Comparison of ENCODE assay signal across 18 cellular contexts in the genomic region with DNA sequence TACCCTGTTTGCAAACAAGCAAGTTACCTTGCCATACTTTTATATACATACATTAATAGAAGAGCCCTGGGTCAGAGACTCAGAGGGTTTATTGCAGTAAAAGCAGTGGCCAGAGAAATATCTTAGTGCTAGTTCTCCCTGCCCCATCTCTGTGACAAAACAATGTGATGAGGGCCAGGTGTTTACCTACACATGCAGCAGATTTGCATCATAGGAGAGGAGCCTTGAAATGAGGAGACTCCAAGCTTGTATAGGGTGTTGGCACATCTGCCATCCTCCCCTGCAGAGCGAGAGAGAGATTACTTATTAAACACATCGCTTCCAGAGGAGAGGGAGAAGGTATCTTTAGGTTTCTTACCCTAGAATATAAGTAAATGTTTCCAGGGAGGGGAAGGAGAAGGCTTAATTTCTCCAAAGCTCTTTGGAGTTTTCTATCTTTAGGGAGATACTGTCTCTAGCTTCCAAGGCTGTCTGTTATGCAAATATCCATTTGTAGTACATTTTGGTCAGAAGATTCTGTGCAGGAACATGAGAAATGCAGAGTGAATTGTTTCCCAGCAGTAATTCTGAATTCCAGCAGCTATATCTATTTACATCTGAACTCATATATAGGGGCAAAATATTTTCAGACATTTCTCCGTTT. TPM values are rescaled to one million over a fixed set of nuclear protein-coding genes. Genes with fewer than 3 reads are reported as not detected.
DNase-seq lines count a peak whose midpoint lies in the region; ATAC-seq, FAIRE-seq and TF ChIP-seq lines count a peak whose summit lies in the region.
"Had no signal": no experiment of that assay in that cellular context is flagged by ENCODE, and none has a peak within 500 bp of the region (broad histone marks: within the 10 kb centered on the region; RNA-seq: fewer than 3 reads in every experiment).

No MANE protein-coding gene starts in this region.

- H3K4me3 ChIP-seq in HUES48 (ENCODE audit: low read depth, low read length) (peak overlapping the region; percentile 11; the same call in 1 of the 2 replicates), K562 (no peak overlapping the region), right atrium auricular region (no peak overlapping the region), lower lobe of right lung (no peak overlapping the region)
- H3K4me3 ChIP-seq: Peyer's patch, SJSA1 had no signal

- no peaks in the 10 kb centered on the region for H3K9me1 ChIP-seq in K562 (ENCODE audit: control insufficient read depth, insufficient read depth, low read length)

- POLR2A ChIA-PET in K562 (lab: Yijun Ruan, JAX) = interaction anchor here (1.2 to 1.7 kb wide), 2 partner anchors 9 to 15 kb away, joined by 4 to 8 read pairs; partner anchors contain the start of gene FER

- no peak overlapping the region for H3K27ac ChIP-seq in HUES48 (ENCODE audit: low read depth, low read length)
- no peak overlapping the region for H3K27ac ChIP-seq in K562 (ENCODE audit: extremely low read depth, low read depth, low read length)
- no peak overlapping the region for H3K27ac ChIP-seq in right atrium auricular region
- H3K27ac ChIP-seq in lower lobe of right lung = no peak overlapping the region
- H3K27ac ChIP-seq: Peyer's patch, SJSA1 had no signal

- peaks cover 15% of the 10 kb centered on the region for H3K4me1 ChIP-seq in HUES48 (ENCODE audit: control insufficient read depth, insufficient read depth, low read length)
- peaks cover 4 to 13% of the 10 kb centered on the region in 2 experiments; a peak in 3 of 5 replicates for H3K4me1 ChIP-seq in K562 (replicated peaks in 1 of 2; ENCODE audit: control insufficient read depth in 2 of 2, insufficient read depth in 2 of 2, low read length in 2 of 2)
- peaks cover 0 to 8% of the 10 kb centered on the region in 2 donors for H3K4me1 ChIP-seq in right atrium auricular region
- no peaks in the 10 kb centered on the region for H3K4me1 ChIP-seq in lower lobe of right lung
- H3K4me1 ChIP-seq: BE2C, Peyer's patch, SJSA1 had no signal

- intact Hi-C loops in K562 (cut with micrococcal nuclease) = no loop called here
- intact Hi-C loops in lower lobe of right lung (cut with DNase I) = no loop called here

- H2AFZ ChIP-seq in K562 (ENCODE audit: low read depth, low read length) = no peak overlapping the region

- WGBS in K562 (ENCODE audit: insufficient coverage, low coverage, missing lambda C conversion rate) = 59% methylated on average over 3 of the region's 3 CpGs

- peak; percentile 46 for ATAC-seq in K562
- ATAC-seq in lower lobe of right lung = no peak
- ATAC-seq: HCT116 had no signal

- no peaks in the 10 kb centered on the region for H3K9me3 ChIP-seq in HUES48 (ENCODE audit: control insufficient read depth, insufficient read depth, low read length)
- H3K9me3 ChIP-seq in K562 (replicated peaks; ENCODE audit: control insufficient read depth, insufficient read depth, low read depth, low read length) = no peaks in the 10 kb centered on the region
- H3K9me3 ChIP-seq in right atrium auricular region = peaks cover 0 to 6% of the 10 kb centered on the region in 2 donors
- peaks cover 5% of the 10 kb centered on the region for H3K9me3 ChIP-seq in lower lobe of right lung
- H3K9me3 ChIP-seq: BE2C, Peyer's patch had no signal

- in situ Hi-C loops in K562 (cut with MboI) = no loop called here

- DNase-seq in DMS53 (lab: John Stamatoyannopoulos, UW) = peak; percentile 5
- DNase-seq in DMS53 treated with DMSO at 0.1 percent for 48 hours (lab: John Stamatoyannopoulos, UW; ENCODE audit: unreplicated experiment) = no peak
- DNase-seq in K562 (ENCODE audit: extremely low read depth in 1 of 4, low spot score in 3 of 4) = no peak
- DNase-seq in superior temporal gyrus (ENCODE audit: extremely low spot score) = peak; percentile 71
- no peak for DNase-seq in amniotic stem cell (lab: John Stamatoyannopoulos, UW)
- no peak for DNase-seq in right atrium auricular region (ENCODE audit: low spot score)
- no peak for DNase-seq in lower lobe of right lung
- DNase-seq: 8988T; BE2C; Calu3; CD4-positive, CD25-positive, alpha-beta regulatory T cell; DND-41; NCI-H187; NCI-H2107; Peyer's patch had no signal

- TF ChIP-seq EP300 in K562 (IDR thresholded peaks at IDR 0.05; ENCODE audit: low read length) = no peak

- H3K9ac ChIP-seq in HUES48 (ENCODE audit: low read depth, low read length) (no peak overlapping the region), K562 (ENCODE audit: insufficient read depth in 1 of 2, low read depth in 2 of 2, low read length in 2 of 2) (no peak overlapping the region)

- no peaks in the 10 kb centered on the region for H4K20me1 ChIP-seq in K562 (replicated peaks; ENCODE audit: control insufficient read depth, insufficient read depth, low read length)

- TF ChIP-seq CTCF in K562 (IDR thresholded peaks at IDR 0.05 in 2 of 3, conservative IDR thresholded peaks at IDR 0.05 in 1 of 3; ENCODE audit: insufficient read depth in 2 of 3, low read depth in 1 of 3, low read length in 3 of 3) (no peak), right atrium auricular region (IDR thresholded peaks at IDR 0.05) (no peak), lower lobe of right lung (IDR thresholded peaks at IDR 0.05) (no peak)

- no TSS peak for BruUV-seq in K562 (replicated peaks; lab: Mats Ljungman, UMichigan)

- no peaks in the 10 kb centered on the region for H3K36me3 ChIP-seq in HUES48 (ENCODE audit: control insufficient read depth, insufficient read depth, low read length)
- no peaks in the 10 kb centered on the region for H3K36me3 ChIP-seq in K562 (ENCODE audit: control insufficient read depth, insufficient read depth, low read length)
- no peaks in the 10 kb centered on the region for H3K36me3 ChIP-seq in right atrium auricular region
- H3K36me3 ChIP-seq in lower lobe of right lung = no peaks in the 10 kb centered on the region
- H3K36me3 ChIP-seq: BE2C, Peyer's patch had no signal

- H3K27me3 ChIP-seq in HUES48 (ENCODE audit: control insufficient read depth, insufficient read depth, low read length) = no peaks in the 10 kb centered on the region
- H3K27me3 ChIP-seq in K562 (ENCODE audit: control insufficient read depth in 2 of 2, insufficient read depth in 2 of 2, low read length in 2 of 2) = no peaks in the 10 kb centered on the region
- no peaks in the 10 kb centered on the region for H3K27me3 ChIP-seq in right atrium auricular region
- H3K27me3 ChIP-seq in lower lobe of right lung (ENCODE audit: low read depth) = no peaks in the 10 kb centered on the region
- H3K27me3 ChIP-seq: BE2C, Peyer's patch, SJSA1 had no signal

- no peak for TF ChIP-seq POLR2A in K562 (conservative IDR thresholded peaks at IDR 0.05)

- no peaks in the 10 kb centered on the region for H3K79me2 ChIP-seq in K562 (ENCODE audit: control insufficient read depth, insufficient read depth, low read length)

- peak; percentile 6 for FAIRE-seq in K562 (lab: Jason Lieb, UNC)

- CTCF ChIA-PET in K562 (lab: Yijun Ruan, JAX; ENCODE audit: low intra/inter-chr PET ratio) = no interaction called here

- no peak overlapping the region for H3K4me2 ChIP-seq in K562 (ENCODE audit: insufficient read depth, low read length)

- no peak for TF ChIP-seq RAD21 in K562 (CRISPR knock-in tag; conservative IDR thresholded peaks at IDR 0.05 in 1 of 2, IDR thresholded peaks at IDR 0.05 in 1 of 2)

TF ChIP-seq in K562, 482 proteins besides CTCF, POLR2A, EP300 and RAD21 (continues in another document):
- TF ChIP-seq MEF2D (tag; conservative IDR thresholded peaks at IDR 0.05; ENCODE audit: low read depth) (no peak), MBD2 (IDR thresholded peaks at IDR 0.05; ENCODE audit: borderline replicate concordance, low read depth) (no peak), SMAD4 (CRISPR knock-in tag; conservative IDR thresholded peaks at IDR 0.05) (no peak), SMAD1 (IDR thresholded peaks at IDR 0.05; ENCODE audit: low read depth, low read length, partially characterized antibody) (no peak), HDGF (IDR thresholded peaks at IDR 0.05) (no peak)
- TF ChIP-seq, protein P1, sequence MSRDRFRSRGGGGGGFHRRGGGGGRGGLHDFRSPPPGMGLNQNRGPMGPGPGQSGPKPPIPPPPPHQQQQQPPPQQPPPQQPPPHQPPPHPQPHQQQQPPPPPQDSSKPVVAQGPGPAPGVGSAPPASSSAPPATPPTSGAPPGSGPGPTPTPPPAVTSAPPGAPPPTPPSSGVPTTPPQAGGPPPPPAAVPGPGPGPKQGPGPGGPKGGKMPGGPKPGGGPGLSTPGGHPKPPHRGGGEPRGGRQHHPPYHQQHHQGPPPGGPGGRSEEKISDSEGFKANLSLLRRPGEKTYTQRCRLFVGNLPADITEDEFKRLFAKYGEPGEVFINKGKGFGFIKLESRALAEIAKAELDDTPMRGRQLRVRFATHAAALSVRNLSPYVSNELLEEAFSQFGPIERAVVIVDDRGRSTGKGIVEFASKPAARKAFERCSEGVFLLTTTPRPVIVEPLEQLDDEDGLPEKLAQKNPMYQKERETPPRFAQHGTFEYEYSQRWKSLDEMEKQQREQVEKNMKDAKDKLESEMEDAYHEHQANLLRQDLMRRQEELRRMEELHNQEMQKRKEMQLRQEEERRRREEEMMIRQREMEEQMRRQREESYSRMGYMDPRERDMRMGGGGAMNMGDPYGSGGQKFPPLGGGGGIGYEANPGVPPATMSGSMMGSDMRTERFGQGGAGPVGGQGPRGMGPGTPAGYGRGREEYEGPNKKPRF (IDR thresholded peaks at IDR 0.05; ENCODE audit: low read depth, low read length) = no peak

RNA-seq across cellular contexts. Expression of gene FER, which starts 15.6 kb away (rescaled TPM):
- 11.5 and 57.2 TPM in 2 replicates for total RNA-seq in K562 (2011; cell fraction: chromatin; rRNA removed; ENCODE audit: low replicate concordance)
- 3.0 and 4.7 TPM in 2 replicates for total RNA-seq in K562 (2011; cell fraction: nucleolus; rRNA removed)
- total RNA-seq in K562 (2011; cell fraction: nucleoplasm; rRNA removed) = 9.2 and 12.5 TPM in 2 replicates
- 6.7 and 9.7 TPM in 2 replicates for total RNA-seq in K562 (2014; rRNA removed)
- 18.2 and 22.5 TPM in 2 replicates for total RNA-seq in K562 (2014; rRNA removed; fragmentation: Illumina TruSeq; extraction: Trizol)
- 13.8 and 16.8 TPM in 2 replicates for total RNA-seq in K562 (2015; rRNA removed; fragmentation: Illumina TruSeq; extraction: Trizol)
- total RNA-seq in K562 (2021) = 14.3 and 16.7 TPM in 2 replicates
- polyA plus RNA-seq in K562 (2011; rRNA removed) = 6.4 and 8.5 TPM in 2 replicates
- 0.64 and 1.4 TPM in 2 replicates for polyA plus RNA-seq in K562 (2011; cell fraction: cytosol; rRNA removed)
- polyA plus RNA-seq in K562 (2011; cell fraction: nucleus; rRNA removed) = 3.3 and 5.0 TPM in 2 replicates
- 7.3 and 8.2 TPM in 2 replicates for polyA plus RNA-seq in K562 (2012)
- polyA plus RNA-seq in K562 (2014; fragmentation: Illumina TruSeq; extraction: Trizol) = 6.9 and 8.9 TPM in 2 replicates
- 10 to 100 TPM in 1 of 2 experiments, 1 to 10 TPM in 1; 8.8 to 10.3 TPM for polyA plus RNA-seq in K562 (2014; fragmentation: Nextera tagmentation; extraction: Ambion mirVana)
- polyA plus RNA-seq in K562 (2014; rRNA removed) = 7.4 and 10.5 TPM in 2 replicates
- 36.9 and 51.5 TPM in 2 replicates for polyA minus RNA-seq in K562 (2011; rRNA and poly(A)+ RNA removed)
- polyA minus RNA-seq in K562 (2011; cell fraction: cytosol; rRNA and poly(A)+ RNA removed) = 4.3 and 6.3 TPM in 2 replicates
- polyA minus RNA-seq in K562 (2011; cell fraction: nucleus; rRNA and poly(A)+ RNA removed) = 12.7 and 35.9 TPM in 2 replicates
- 10 to 100 TPM; 10.6 to 12.9 TPM for total RNA-seq in right atrium auricular region
- 35.3 TPM for total RNA-seq in lower lobe of right lung

Comparison
In these comparisons a context has a peak if more than half of its experiments do, and no peak if none do; other contexts are left out.
1. DNase-seq: peak in DMS53 (single experiment) and superior temporal gyrus (single experiment); none in DMS53 treated with DMSO at 0.1 percent for 48 hours (single experiment), K562 (0 of 4), amniotic stem cell (single experiment), right atrium auricular region (single experiment) and lower lobe of right lung (single experiment).